16 cellular contexts compared by ENCODE assay signal in the genomic region with DNA sequence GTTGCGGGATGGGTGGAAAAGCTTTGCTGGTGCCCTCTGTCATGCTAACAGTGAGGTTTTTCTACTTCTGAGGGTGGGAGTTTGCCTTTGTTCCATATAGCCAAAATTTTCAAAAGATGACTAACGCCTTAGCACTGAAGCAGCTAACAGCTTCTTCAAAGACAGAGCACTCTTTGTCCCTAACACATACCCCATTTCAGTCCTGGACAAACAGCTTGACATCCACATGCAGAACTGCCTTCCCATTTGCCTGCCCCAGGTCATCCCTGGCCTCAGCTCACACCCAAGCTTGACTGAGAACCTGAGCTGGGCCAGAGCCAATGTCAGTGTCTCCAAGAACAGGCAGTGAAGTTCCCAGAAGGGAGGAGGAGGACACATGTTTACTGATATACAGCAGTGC. TPM values are rescaled to one million over a fixed set of nuclear protein-coding genes. Genes with fewer than 3 reads are reported as not detected.
"Had no signal": no experiment of that assay in that cellular context is flagged by ENCODE, and none has a peak within 500 bp of the region (broad histone marks: within the 10 kb centered on the region; RNA-seq: fewer than 3 reads in every experiment).

No MANE protein-coding gene starts in this region.

- H3K9me3 Mint-ChIP-seq: type B pancreatic cell had no signal

- H3K4me1 ChIP-seq: esophagus squamous epithelium, left lung, parathyroid adenoma, right lobe of liver, spleen had no signal

- H3K27ac ChIP-seq: cardiac muscle cell, esophagus squamous epithelium, heart left ventricle, left lung, parathyroid adenoma, right lobe of liver, spleen had no signal

- H3K27me3 ChIP-seq: cardiac muscle cell, right lobe of liver had no signal

- H3K27ac Mint-ChIP-seq: stimulated activated memory B cell treated with anti-CD40 and anti-IgM and Interleukin-4, amounts not matched to agents 10 μg/mL and 1 μg/mL and 100 μg/mL, for 72 hours; type B pancreatic cell had no signal

- H3K27me3 Mint-ChIP-seq: type B pancreatic cell had no signal

- H3K4me1 Mint-ChIP-seq: stimulated activated memory B cell treated with anti-CD40 and anti-IgM and Interleukin-4, amounts not matched to agents 10 μg/mL and 1 μg/mL and 100 μg/mL, for 72 hours had no signal

- H3K4me3 Mint-ChIP-seq: stimulated activated memory B cell treated with anti-CD40 and anti-IgM and Interleukin-4, amounts not matched to agents 10 μg/mL and 1 μg/mL and 100 μg/mL, for 72 hours; type B pancreatic cell had no signal

- DNase-seq: activated CD4-positive, alpha-beta T cell treated with anti-CD3 and anti-CD28 coated beads, Interleukin-2, amount 50 U/mL, for 4 hours; activated naive CD4-positive, alpha-beta T cell; esophagus squamous epithelium; foreskin fibroblast; heart left ventricle; left lung; mesendoderm; right lobe of liver; spleen; stimulated activated CD4-positive, alpha-beta T cell treated with anti-CD3 and anti-CD28 coated beads, Interleukin-1b, Interleukin-23, amount 100 ng/mL, for 48 hours had no signal

- H3K36me3 ChIP-seq: cardiac muscle cell, esophagus squamous epithelium, heart left ventricle, left lung, right lobe of liver, spleen had no signal

- ATAC-seq: activated CD4-positive, CD25-positive, alpha-beta regulatory T cell treated with anti-CD3 and anti-CD28 coated beads, Interleukin-2, amount 50 U/mL, for 24 hours; left lung; right lobe of liver; stimulated activated memory B cell treated with anti-CD40 and anti-IgM and Interleukin-4, amounts not matched to agents 10 μg/mL and 1 μg/mL and 100 μg/mL, for 72 hours had no signal

- H3K4me3 ChIP-seq: cardiac muscle cell, esophagus squamous epithelium, heart left ventricle, left lung, right lobe of liver, spleen had no signal

- H2AFZ ChIP-seq: parathyroid adenoma had no signal

- H3K36me3 Mint-ChIP-seq: stimulated activated memory B cell treated with anti-CD40 and anti-IgM and Interleukin-4, amounts not matched to agents 10 μg/mL and 1 μg/mL and 100 μg/mL, for 72 hours; type B pancreatic cell had no signal

- H3K79me2 ChIP-seq: parathyroid adenoma had no signal

RNA-seq across cellular contexts. Expression of gene HSPB8, which starts 30.7 kb away (rescaled TPM):
- total RNA-seq: T-helper 2 cell treated with Interferon-gamma antibody and Interleukin-4, amounts not matched to agents 100 ng/mL and 5 ng/mL, for 36 hours had no signal
